Comparison of ENCODE assay signal across 1 cellular context in the genomic region with DNA sequence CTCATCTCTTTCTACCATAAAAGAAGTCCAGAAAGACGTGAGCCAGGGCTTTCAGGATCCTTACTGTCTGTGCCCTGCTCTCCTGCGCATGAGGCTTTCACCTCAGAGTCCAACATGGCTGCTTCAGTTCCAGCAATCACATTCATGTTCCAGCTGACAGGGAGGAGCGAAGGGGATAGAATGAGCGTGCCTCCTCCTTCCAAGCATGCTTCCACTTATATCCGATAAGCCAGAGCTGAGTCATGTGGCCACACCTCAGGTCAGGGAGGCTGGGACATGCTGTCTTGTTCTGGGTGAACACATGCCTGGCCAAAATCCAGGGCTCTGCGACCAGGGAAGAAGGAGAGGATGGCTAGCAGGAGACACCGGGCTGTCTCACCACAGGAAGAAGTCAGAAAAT.
TF ChIP-seq lines count a peak whose summit lies in the region.

No MANE protein-coding gene starts in this region.

TF ChIP-seq in HCT116, 20 proteins besides CTCF, POLR2A, EP300 and RAD21 (continued from another document):
- TF ChIP-seq EGR1 (IDR thresholded peaks at IDR 0.05; ENCODE audit: low read depth) (no peak), ELF1 (IDR thresholded peaks at IDR 0.05; ENCODE audit: borderline replicate concordance, low read depth) (no peak), MAX (IDR thresholded peaks at IDR 0.05) (peak; percentile 98), POLR2AphosphoS5 (IDR thresholded peaks at IDR 0.05; ENCODE audit: low read depth, low read length) (peak; percentile 35), SRF (IDR thresholded peaks at IDR 0.05; ENCODE audit: low read depth) (no peak), ZNF274 (IDR thresholded peaks at IDR 0.05; ENCODE audit: low read depth, low read length) (no peak), SIN3A (IDR thresholded peaks at IDR 0.05; ENCODE audit: low read depth) (no peak)
- TF ChIP-seq, protein P1, sequence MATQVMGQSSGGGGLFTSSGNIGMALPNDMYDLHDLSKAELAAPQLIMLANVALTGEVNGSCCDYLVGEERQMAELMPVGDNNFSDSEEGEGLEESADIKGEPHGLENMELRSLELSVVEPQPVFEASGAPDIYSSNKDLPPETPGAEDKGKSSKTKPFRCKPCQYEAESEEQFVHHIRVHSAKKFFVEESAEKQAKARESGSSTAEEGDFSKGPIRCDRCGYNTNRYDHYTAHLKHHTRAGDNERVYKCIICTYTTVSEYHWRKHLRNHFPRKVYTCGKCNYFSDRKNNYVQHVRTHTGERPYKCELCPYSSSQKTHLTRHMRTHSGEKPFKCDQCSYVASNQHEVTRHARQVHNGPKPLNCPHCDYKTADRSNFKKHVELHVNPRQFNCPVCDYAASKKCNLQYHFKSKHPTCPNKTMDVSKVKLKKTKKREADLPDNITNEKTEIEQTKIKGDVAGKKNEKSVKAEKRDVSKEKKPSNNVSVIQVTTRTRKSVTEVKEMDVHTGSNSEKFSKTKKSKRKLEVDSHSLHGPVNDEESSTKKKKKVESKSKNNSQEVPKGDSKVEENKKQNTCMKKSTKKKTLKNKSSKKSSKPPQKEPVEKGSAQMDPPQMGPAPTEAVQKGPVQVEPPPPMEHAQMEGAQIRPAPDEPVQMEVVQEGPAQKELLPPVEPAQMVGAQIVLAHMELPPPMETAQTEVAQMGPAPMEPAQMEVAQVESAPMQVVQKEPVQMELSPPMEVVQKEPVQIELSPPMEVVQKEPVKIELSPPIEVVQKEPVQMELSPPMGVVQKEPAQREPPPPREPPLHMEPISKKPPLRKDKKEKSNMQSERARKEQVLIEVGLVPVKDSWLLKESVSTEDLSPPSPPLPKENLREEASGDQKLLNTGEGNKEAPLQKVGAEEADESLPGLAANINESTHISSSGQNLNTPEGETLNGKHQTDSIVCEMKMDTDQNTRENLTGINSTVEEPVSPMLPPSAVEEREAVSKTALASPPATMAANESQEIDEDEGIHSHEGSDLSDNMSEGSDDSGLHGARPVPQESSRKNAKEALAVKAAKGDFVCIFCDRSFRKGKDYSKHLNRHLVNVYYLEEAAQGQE (IDR thresholded peaks at IDR 0.05; ENCODE audit: low read depth): no peak
